Comparison of ENCODE assay signal across 8 cellular contexts in the genomic region with DNA sequence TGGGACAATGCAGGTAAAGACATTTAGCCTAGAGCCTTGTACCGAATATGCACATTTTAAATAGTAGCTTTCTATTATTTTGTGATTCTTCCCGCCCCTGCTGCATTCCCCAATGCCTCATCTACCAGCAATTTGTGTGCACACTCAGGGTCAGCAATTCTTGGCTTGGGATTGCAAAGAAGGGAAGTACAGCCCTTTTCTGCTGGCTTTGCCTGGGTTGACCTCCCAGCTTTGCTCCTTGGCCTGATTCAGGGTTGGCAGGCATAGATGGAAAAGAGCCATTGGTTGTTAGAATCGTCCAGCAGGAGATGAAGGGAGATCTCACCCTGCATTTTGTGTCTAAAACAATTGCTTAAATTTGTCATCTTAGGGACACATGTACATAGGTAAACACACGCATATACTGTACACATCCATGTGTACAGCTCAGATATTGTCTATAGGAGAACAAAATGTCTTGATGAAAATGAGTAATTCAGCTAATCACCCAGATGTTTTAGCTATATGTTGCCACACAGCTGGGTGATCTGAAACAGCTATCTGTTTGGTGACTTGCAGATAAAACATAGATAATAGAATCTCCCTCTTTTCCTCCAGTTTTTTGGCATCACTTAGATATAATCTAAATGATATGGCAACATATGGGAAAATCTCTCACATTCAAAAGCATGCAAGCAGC.
DNase-seq lines count a peak whose midpoint lies in the region; ATAC-seq and TF ChIP-seq lines count a peak whose summit lies in the region.

No MANE protein-coding gene starts in this region.

- no peak for TF ChIP-seq CTCF in WTC11 (IDR thresholded peaks at IDR 0.05)

- ATAC-seq in WTC11 (peak; percentile 69), GM21786 (IDR thresholded peaks at IDR 0.05; ENCODE audit: unreplicated experiment) (no peak), HG02840 (IDR thresholded peaks at IDR 0.05; ENCODE audit: low FRiP score, unreplicated experiment) (no peak)

- H3K36me3 Mint-ChIP-seq in WTC11, result no peaks in the 10 kb centered on the region

- intact Hi-C loops in head of caudate nucleus (cut with DNase I), result no loop called here

- peak; percentile 24 for DNase-seq in H7
- no peak for DNase-seq in WTC11 (ENCODE audit: low spot score)
- peak in 27 of 42 donors; percentile 9 to 78 (median 48) for DNase-seq in head of caudate nucleus
- peak; percentile 74 for DNase-seq in skeletal muscle cell (ENCODE audit: low read depth)
- DNase-seq in DMS153 (lab: John Stamatoyannopoulos, UW), result no peak
- no peak for DNase-seq in LoVo (ENCODE audit: low spot score)

- POLR2A ChIA-PET in WTC11 (lab: Charles Lee), result interaction anchor here (0.6 kb wide), 1 partner anchor 156 kb away, joined by 7 read pairs; no protein-coding TSS in a partner anchor

- H3K4me1 Mint-ChIP-seq in WTC11, result peaks cover 39% of the 10 kb centered on the region

- H3K4me3 ChIP-seq in H7 (ENCODE audit: insufficient read depth, low read depth, low read length), result no peak overlapping the region
- no peak overlapping the region for H3K4me3 ChIP-seq in skeletal muscle cell (ENCODE audit: low read depth, low read length)

- no peaks in the 10 kb centered on the region for H3K36me3 ChIP-seq in H7 (replicated peaks; ENCODE audit: control insufficient read depth, insufficient read depth, low read length)

- CTCF ChIA-PET in WTC11 (lab: Charles Lee), result no interaction called here

- no peaks in the 10 kb centered on the region for H3K27me3 ChIP-seq in H7 (ENCODE audit: control insufficient read depth, insufficient read depth, low read length)

- H3K9me3 Mint-ChIP-seq in WTC11, result no peaks in the 10 kb centered on the region

- H3K4me3 Mint-ChIP-seq in WTC11, result no peak overlapping the region

- peak overlapping the region; percentile 14; the same call in 1 of the 2 replicates for H3K27ac Mint-ChIP-seq in WTC11

- H3K27me3 Mint-ChIP-seq in WTC11 (ENCODE audit: low read depth), result no peaks in the 10 kb centered on the region

TF ChIP-seq in WTC11, 78 proteins besides CTCF, POLR2A, EP300 and RAD21:
- TF ChIP-seq, protein P1, sequence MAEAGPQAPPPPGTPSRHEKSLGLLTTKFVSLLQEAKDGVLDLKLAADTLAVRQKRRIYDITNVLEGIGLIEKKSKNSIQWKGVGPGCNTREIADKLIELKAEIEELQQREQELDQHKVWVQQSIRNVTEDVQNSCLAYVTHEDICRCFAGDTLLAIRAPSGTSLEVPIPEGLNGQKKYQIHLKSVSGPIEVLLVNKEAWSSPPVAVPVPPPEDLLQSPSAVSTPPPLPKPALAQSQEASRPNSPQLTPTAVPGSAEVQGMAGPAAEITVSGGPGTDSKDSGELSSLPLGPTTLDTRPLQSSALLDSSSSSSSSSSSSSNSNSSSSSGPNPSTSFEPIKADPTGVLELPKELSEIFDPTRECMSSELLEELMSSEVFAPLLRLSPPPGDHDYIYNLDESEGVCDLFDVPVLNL (CRISPR knock-in tag; IDR thresholded peaks at IDR 0.05; ENCODE audit: borderline replicate concordance, low read depth), result no peak
- no peak for TF ChIP-seq GTF2I (CRISPR knock-in tag; conservative IDR thresholded peaks at IDR 0.05)
- TF ChIP-seq, protein P2, sequence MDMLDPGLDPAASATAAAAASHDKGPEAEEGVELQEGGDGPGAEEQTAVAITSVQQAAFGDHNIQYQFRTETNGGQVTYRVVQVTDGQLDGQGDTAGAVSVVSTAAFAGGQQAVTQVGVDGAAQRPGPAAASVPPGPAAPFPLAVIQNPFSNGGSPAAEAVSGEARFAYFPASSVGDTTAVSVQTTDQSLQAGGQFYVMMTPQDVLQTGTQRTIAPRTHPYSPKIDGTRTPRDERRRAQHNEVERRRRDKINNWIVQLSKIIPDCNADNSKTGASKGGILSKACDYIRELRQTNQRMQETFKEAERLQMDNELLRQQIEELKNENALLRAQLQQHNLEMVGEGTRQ (CRISPR knock-in tag; IDR thresholded peaks at IDR 0.05), result no peak
- TF ChIP-seq, protein P3, sequence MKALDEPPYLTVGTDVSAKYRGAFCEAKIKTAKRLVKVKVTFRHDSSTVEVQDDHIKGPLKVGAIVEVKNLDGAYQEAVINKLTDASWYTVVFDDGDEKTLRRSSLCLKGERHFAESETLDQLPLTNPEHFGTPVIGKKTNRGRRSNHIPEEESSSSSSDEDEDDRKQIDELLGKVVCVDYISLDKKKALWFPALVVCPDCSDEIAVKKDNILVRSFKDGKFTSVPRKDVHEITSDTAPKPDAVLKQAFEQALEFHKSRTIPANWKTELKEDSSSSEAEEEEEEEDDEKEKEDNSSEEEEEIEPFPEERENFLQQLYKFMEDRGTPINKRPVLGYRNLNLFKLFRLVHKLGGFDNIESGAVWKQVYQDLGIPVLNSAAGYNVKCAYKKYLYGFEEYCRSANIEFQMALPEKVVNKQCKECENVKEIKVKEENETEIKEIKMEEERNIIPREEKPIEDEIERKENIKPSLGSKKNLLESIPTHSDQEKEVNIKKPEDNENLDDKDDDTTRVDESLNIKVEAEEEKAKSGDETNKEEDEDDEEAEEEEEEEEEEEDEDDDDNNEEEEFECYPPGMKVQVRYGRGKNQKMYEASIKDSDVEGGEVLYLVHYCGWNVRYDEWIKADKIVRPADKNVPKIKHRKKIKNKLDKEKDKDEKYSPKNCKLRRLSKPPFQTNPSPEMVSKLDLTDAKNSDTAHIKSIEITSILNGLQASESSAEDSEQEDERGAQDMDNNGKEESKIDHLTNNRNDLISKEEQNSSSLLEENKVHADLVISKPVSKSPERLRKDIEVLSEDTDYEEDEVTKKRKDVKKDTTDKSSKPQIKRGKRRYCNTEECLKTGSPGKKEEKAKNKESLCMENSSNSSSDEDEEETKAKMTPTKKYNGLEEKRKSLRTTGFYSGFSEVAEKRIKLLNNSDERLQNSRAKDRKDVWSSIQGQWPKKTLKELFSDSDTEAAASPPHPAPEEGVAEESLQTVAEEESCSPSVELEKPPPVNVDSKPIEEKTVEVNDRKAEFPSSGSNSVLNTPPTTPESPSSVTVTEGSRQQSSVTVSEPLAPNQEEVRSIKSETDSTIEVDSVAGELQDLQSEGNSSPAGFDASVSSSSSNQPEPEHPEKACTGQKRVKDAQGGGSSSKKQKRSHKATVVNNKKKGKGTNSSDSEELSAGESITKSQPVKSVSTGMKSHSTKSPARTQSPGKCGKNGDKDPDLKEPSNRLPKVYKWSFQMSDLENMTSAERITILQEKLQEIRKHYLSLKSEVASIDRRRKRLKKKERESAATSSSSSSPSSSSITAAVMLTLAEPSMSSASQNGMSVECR (CRISPR knock-in tag; IDR thresholded peaks at IDR 0.05; ENCODE audit: borderline replicate concordance), result no peak
- TF ChIP-seq CREM (CRISPR knock-in tag; IDR thresholded peaks at IDR 0.05), result no peak
- no peak for TF ChIP-seq TEAD4 (CRISPR knock-in tag; IDR thresholded peaks at IDR 0.05)
- no peak for TF ChIP-seq SOX15 (CRISPR knock-in tag; IDR thresholded peaks at IDR 0.05)
- TF ChIP-seq EMX1 (CRISPR knock-in tag; IDR thresholded peaks at IDR 0.05), result no peak
- no peak for TF ChIP-seq CREB1 (CRISPR knock-in tag; IDR thresholded peaks at IDR 0.05)
TF ChIP-seq in WTC11: peak in this region for 0.

Comparison
In these comparisons a context has a peak if more than half of its experiments do, and no peak if none do; other contexts are left out.
1. DNase-seq: peak in H7 (single experiment), head of caudate nucleus (27 of 42) and skeletal muscle cell (single experiment); none in WTC11 (single experiment), DMS153 (single experiment) and LoVo (single experiment).